In genomic region chr11:87971354-87971753, GRCh38 we compare ENCODE assay signal across 16 cellular contexts.
DNase-seq lines count a peak whose midpoint lies in the region; FAIRE-seq and TF ChIP-seq lines count a peak whose summit lies in the region.
"Had no signal": no experiment of that assay in that cellular context is flagged by ENCODE, and none has a peak within 500 bp of the region (broad histone marks: within the 10 kb centered on the region; RNA-seq: fewer than 3 reads in every experiment).

No MANE protein-coding gene starts in this region.

- H3K27ac Mint-ChIP-seq in nephron: peak overlapping the region in 2 of 3 experiments; percentile 15 to 50
- H3K27ac Mint-ChIP-seq: CD8-positive, alpha-beta memory T cell had no signal

- H4K8ac ChIP-seq in mesendoderm (ENCODE audit: low read depth, low read length): no peak overlapping the region

- no peaks in the 10 kb centered on the region for H3K9me2 ChIP-seq in OCI-LY7 (ENCODE audit: insufficient read depth, low read length)

- peak overlapping the region; percentile 87; the same call in 1 of the 2 replicates for H2AFZ ChIP-seq in OCI-LY7 (ENCODE audit: low read length)
- H2AFZ ChIP-seq: GM23248 had no signal

- H3K36me3 Mint-ChIP-seq in nephron (ENCODE audit: low read depth): no peaks in the 10 kb centered on the region
- H3K36me3 Mint-ChIP-seq: CD8-positive, alpha-beta memory T cell had no signal

- H3K9me3 Mint-ChIP-seq in nephron: no peaks in the 10 kb centered on the region
- H3K9me3 Mint-ChIP-seq: CD8-positive, alpha-beta memory T cell; H9 had no signal

- POLR2A ChIA-PET in OCI-LY7 (lab: Charles Lee): interaction anchor here (0.6 to 3.0 kb wide), 11 partner anchors 9 to 575 kb away, joined by 3 to 13 read pairs (median 4); no protein-coding TSS in a partner anchor

- no peaks in the 10 kb centered on the region for H4K20me1 ChIP-seq in OCI-LY7 (ENCODE audit: insufficient read depth, low read length)
- H4K20me1 ChIP-seq: BLaER1 had no signal

- H2BK5ac ChIP-seq in mesendoderm (ENCODE audit: low read length): no peak overlapping the region

- H3K27me3 ChIP-seq in mesendoderm (ENCODE audit: insufficient read depth, low read length, poor library complexity): no peaks in the 10 kb centered on the region
- H3K27me3 ChIP-seq: BLaER1 had no signal

- peaks cover 24% of the 10 kb centered on the region for H3K4me1 ChIP-seq in OCI-LY7 (ENCODE audit: insufficient read depth, low read length, poor library complexity, severe bottlenecking)
- H3K4me1 ChIP-seq in mesendoderm (ENCODE audit: control insufficient read depth, low read depth, low read length): no peaks in the 10 kb centered on the region
- H3K4me1 ChIP-seq: BLaER1, Caco-2 had no signal

- H3K79me1 ChIP-seq in mesendoderm (ENCODE audit: low read length): no peaks in the 10 kb centered on the region

- peak overlapping the region; percentile 51 for H3K27ac ChIP-seq in OCI-LY7 (ENCODE audit: low read depth, low read length, poor library complexity, severe bottlenecking)
- no peak overlapping the region for H3K27ac ChIP-seq in mesendoderm (ENCODE audit: low read depth, low read length)
- H3K27ac ChIP-seq: 22Rv1, BLaER1, GM23248 had no signal

- peak overlapping the region; percentile 49; the same call in 1 of the 2 replicates for H3K4me2 ChIP-seq in OCI-LY7 (ENCODE audit: low read length)
- no peak overlapping the region for H3K4me2 ChIP-seq in mesendoderm (ENCODE audit: low read length)
- H3K4me2 ChIP-seq: BLaER1 had no signal

- no peak overlapping the region for H3K4ac ChIP-seq in mesendoderm (ENCODE audit: low read depth, low read length)

- H3K79me2 ChIP-seq in OCI-LY7 (ENCODE audit: insufficient read depth, low read depth, low read length): no peaks in the 10 kb centered on the region
- H3K79me2 ChIP-seq in mesendoderm (ENCODE audit: control insufficient read depth, insufficient read depth, low read length): no peaks in the 10 kb centered on the region

- DNase-seq in DMS153 (lab: John Stamatoyannopoulos, UW) (peak; percentile 47), DMS153 treated with DMSO at 0.1 percent for 48 hours (lab: John Stamatoyannopoulos, UW; ENCODE audit: unreplicated experiment) (no peak), GM12892 (ENCODE audit: insufficient read length) (no peak), OCI-LY7 (ENCODE audit: low spot score) (no peak), mesendoderm (no peak), SW480 (ENCODE audit: low spot score) (no peak)
- DNase-seq in stimulated activated CD4-positive, alpha-beta T cell treated with anti-CD3 and anti-CD28 coated beads, Interleukin-4, amount 100 ng/mL, for 1 hour: no peak
- DNase-seq: Caco-2; CD8-positive, alpha-beta memory T cell; GM23248; IMR-90 had no signal

- H3K18ac ChIP-seq in mesendoderm (ENCODE audit: low read length): no peak overlapping the region

- H3K36me3 ChIP-seq in OCI-LY7 (ENCODE audit: insufficient read depth, low read length) (no peaks in the 10 kb centered on the region), mesendoderm (ENCODE audit: control insufficient read depth, insufficient read depth, low read length) (no peaks in the 10 kb centered on the region)
- H3K36me3 ChIP-seq: BLaER1 had no signal

- no peak overlapping the region for H2BK120ac ChIP-seq in mesendoderm (ENCODE audit: low read depth, low read length)

- no peak overlapping the region for H3K56ac ChIP-seq in mesendoderm (ENCODE audit: low read length)

- WGBS in mesendoderm (ENCODE audit: extremely low coverage, insufficient coverage, low lambda C conversion rate): no CpG with 5 or more reads among the region's 2 CpGs

- H3K4me1 Mint-ChIP-seq in nephron: peaks cover 12% of the 10 kb centered on the region
- H3K4me1 Mint-ChIP-seq: CD8-positive, alpha-beta memory T cell had no signal

- TF ChIP-seq POLR2A in GM12892 (IDR thresholded peaks at IDR 0.05; ENCODE audit: low read depth, low read length): no peak

- TF ChIP-seq CTCF in OCI-LY7 (conservative IDR thresholded peaks at IDR 0.05; ENCODE audit: low read length): no peak
- TF ChIP-seq CTCF in nephron (IDR thresholded peaks at IDR 0.05; ENCODE audit: unreplicated experiment in 3 of 3): no peak

- FAIRE-seq in GM12892 (lab: Jason Lieb, UNC): peak; percentile 24
- FAIRE-seq: GM18507 had no signal

- no peak overlapping the region for H3K23ac ChIP-seq in mesendoderm (ENCODE audit: low read length)

- intact Hi-C loops in OCI-LY7 (cut with micrococcal nuclease; ENCODE audit: unreplicated experiment): no loop called here

- H3K27me3 Mint-ChIP-seq in nephron (ENCODE audit: low read depth): peaks cover 4% of the 10 kb centered on the region

- no TSS peak for BruUV-seq in OCI-LY7 (replicated peaks; lab: Mats Ljungman, UMichigan)

- no peak overlapping the region for H4K5ac ChIP-seq in mesendoderm (ENCODE audit: low read length)

- H3K4me3 Mint-ChIP-seq in nephron: no peak overlapping the region
- H3K4me3 Mint-ChIP-seq: CD8-positive, alpha-beta memory T cell; H9 had no signal

- H3K9me3 ChIP-seq in OCI-LY7 (ENCODE audit: low read length): no peaks in the 10 kb centered on the region
- H3K9me3 ChIP-seq: BLaER1, Caco-2 had no signal

- no peak overlapping the region for H3K9ac ChIP-seq in mesendoderm (ENCODE audit: low read length)
- H3K9ac ChIP-seq: BLaER1, GM23248 had no signal

- H3K4me3 ChIP-seq in OCI-LY7 (ENCODE audit: low read depth, low read length, poor library complexity, severe bottlenecking) (no peak overlapping the region), mesendoderm (ENCODE audit: low read length) (no peak overlapping the region)
- H3K4me3 ChIP-seq: BLaER1, GM23248 had no signal

- H2BK15ac ChIP-seq in mesendoderm (replicated peaks; ENCODE audit: low read depth): no peak overlapping the region

- H2AK5ac ChIP-seq in mesendoderm (ENCODE audit: low read length): no peak overlapping the region

- CTCF ChIA-PET in OCI-LY7 (lab: Charles Lee; ENCODE audit: unreplicated experiment): no interaction called here
